9 cellular contexts compared by ENCODE assay signal in genomic region chr11:75816561-75817239, GRCh38. TPM values are rescaled to one million over a fixed set of nuclear protein-coding genes. Genes with fewer than 3 reads are reported as not detected.
A peak's percentile ranks its signal among the peaks of the same experiment; 100 is the strongest.
DNase-seq lines count a peak whose midpoint lies in the region; ATAC-seq and TF ChIP-seq lines count a peak whose summit lies in the region.
"Had no signal": no experiment of that assay in that cellular context is flagged by ENCODE, and none has a peak within 500 bp of the region (broad histone marks: within the 10 kb centered on the region; RNA-seq: fewer than 3 reads in every experiment).

No MANE protein-coding gene starts in this region.

- H3K9me3 ChIP-seq in SJSA1 (replicated peaks) (no peaks in the 10 kb centered on the region), iPS-20b (ENCODE audit: insufficient read depth, low read depth, low read length) (no peaks in the 10 kb centered on the region), upper lobe of right lung (no peaks in the 10 kb centered on the region)

- CTCF ChIA-PET in activated CD4-positive, alpha-beta T cell treated with anti-CD3 and anti-CD28 coated beads, Interleukin-2, amount 10 ng/mL, durations not matched to agents 7 days and 5 days (lab: Charles Lee): interaction anchor here (1.3 kb wide), 1 partner anchor 15 kb away, joined by 3 read pairs; no protein-coding TSS in a partner anchor
- CTCF ChIA-PET in WTC11 (lab: Charles Lee): interaction anchor here (0.7 to 0.9 kb wide), 2 partner anchors 51 to 335 kb away, joined by 3 read pairs; no protein-coding TSS in a partner anchor

- DNase-seq in activated CD4-positive, alpha-beta T cell treated with anti-CD3 and anti-CD28 coated beads, Interleukin-2, amount 10 ng/mL, durations not matched to agents 24 days and 14 days: peak; percentile 68
- no peak for DNase-seq in activated CD4-positive, alpha-beta T cell treated with anti-CD3 and anti-CD28 coated beads for 1 hour
- no peak for DNase-seq in SJSA1 (ENCODE audit: low read depth in 1 of 2, low spot score in 2 of 2)
- DNase-seq in upper lobe of right lung: no peak
- no peak for DNase-seq in activated CD4-positive, alpha-beta T cell treated with anti-CD3 and anti-CD28 coated beads, Interleukin-2, amount 10 ng/mL, durations not matched to agents 7 days and 5 days
- DNase-seq in SW 1271 (lab: John Stamatoyannopoulos, UW): no peak
- DNase-seq in WTC11 (ENCODE audit: low spot score): no peak
- DNase-seq: naive B cell had no signal

- intact Hi-C loops in activated CD4-positive, alpha-beta T cell treated with anti-CD3 and anti-CD28 coated beads, Interleukin-2, amount 10 ng/mL, durations not matched to agents 24 days and 14 days (cut with micrococcal nuclease): loop anchor here (5.0 kb wide), 3 partner anchors 51 to 574 kb away; partner anchors contain the start of gene TPBGL
- intact Hi-C loops in upper lobe of right lung (cut with DNase I): no loop called here

- H3K4me1 ChIP-seq in SJSA1 (replicated peaks): peaks cover 18% of the 10 kb centered on the region
- peaks cover 19% of the 10 kb centered on the region for H3K4me1 ChIP-seq in iPS-20b (ENCODE audit: insufficient read depth, low read length)
- peaks cover 47% of the 10 kb centered on the region for H3K4me1 ChIP-seq in upper lobe of right lung

- H3K36me3 ChIP-seq in SJSA1: no peaks in the 10 kb centered on the region
- no peaks in the 10 kb centered on the region for H3K36me3 ChIP-seq in iPS-20b (ENCODE audit: insufficient read depth, low read depth, low read length)
- H3K36me3 ChIP-seq in upper lobe of right lung: no peaks in the 10 kb centered on the region

- H3K36me3 Mint-ChIP-seq in activated CD4-positive, alpha-beta T cell treated with anti-CD3 and anti-CD28 coated beads, Interleukin-2, amount 10 ng/mL, durations not matched to agents 24 days and 14 days (ENCODE audit: low read depth): peaks cover 6% of the 10 kb centered on the region
- H3K36me3 Mint-ChIP-seq in activated CD4-positive, alpha-beta T cell treated with anti-CD3 and anti-CD28 coated beads, Interleukin-2, amount 10 ng/mL, durations not matched to agents 7 days and 5 days (ENCODE audit: low read depth): peaks cover 7% of the 10 kb centered on the region
- no peaks in the 10 kb centered on the region for H3K36me3 Mint-ChIP-seq in WTC11

- H3K27ac ChIP-seq in SJSA1: no peak overlapping the region
- no peak overlapping the region for H3K27ac ChIP-seq in iPS-20b (ENCODE audit: low read length)
- peak overlapping the region; percentile 93 for H3K27ac ChIP-seq in upper lobe of right lung

- ATAC-seq in upper lobe of right lung (no peak), WTC11 (no peak)

- peak overlapping the region; percentile 75; the same call in 1 of the 2 replicates for H3K4me3 ChIP-seq in SJSA1
- H3K4me3 ChIP-seq in iPS-20b (ENCODE audit: low read length): peak overlapping the region; percentile 95
- peak overlapping the region; percentile 95 for H3K4me3 ChIP-seq in upper lobe of right lung

- no peaks in the 10 kb centered on the region for H3K27me3 ChIP-seq in SJSA1 (replicated peaks)
- peaks cover 7% of the 10 kb centered on the region for H3K27me3 ChIP-seq in iPS-20b (ENCODE audit: insufficient read depth, low read length)
- no peaks in the 10 kb centered on the region for H3K27me3 ChIP-seq in upper lobe of right lung

- no peak overlapping the region for H3K4me3 Mint-ChIP-seq in activated CD4-positive, alpha-beta T cell treated with anti-CD3 and anti-CD28 coated beads, Interleukin-2, amount 10 ng/mL, durations not matched to agents 24 days and 14 days
- no peak overlapping the region for H3K4me3 Mint-ChIP-seq in activated CD4-positive, alpha-beta T cell treated with anti-CD3 and anti-CD28 coated beads, Interleukin-2, amount 10 ng/mL, durations not matched to agents 7 days and 5 days
- H3K4me3 Mint-ChIP-seq in WTC11: no peak overlapping the region

- TF ChIP-seq CTCF in upper lobe of right lung (IDR thresholded peaks at IDR 0.05) (no peak), WTC11 (IDR thresholded peaks at IDR 0.05) (no peak)

- H3K9me3 Mint-ChIP-seq in activated CD4-positive, alpha-beta T cell treated with anti-CD3 and anti-CD28 coated beads, Interleukin-2, amount 10 ng/mL, durations not matched to agents 24 days and 14 days: no peaks in the 10 kb centered on the region
- H3K9me3 Mint-ChIP-seq in activated CD4-positive, alpha-beta T cell treated with anti-CD3 and anti-CD28 coated beads, Interleukin-2, amount 10 ng/mL, durations not matched to agents 7 days and 5 days: no peaks in the 10 kb centered on the region
- no peaks in the 10 kb centered on the region for H3K9me3 Mint-ChIP-seq in WTC11

- POLR2A ChIA-PET in activated CD4-positive, alpha-beta T cell treated with anti-CD3 and anti-CD28 coated beads, Interleukin-2, amount 10 ng/mL, durations not matched to agents 7 days and 5 days (lab: Charles Lee): no interaction called here
- POLR2A ChIA-PET in WTC11 (lab: Charles Lee): no interaction called here

- peaks cover 18% of the 10 kb centered on the region for H3K4me1 Mint-ChIP-seq in activated CD4-positive, alpha-beta T cell treated with anti-CD3 and anti-CD28 coated beads, Interleukin-2, amount 10 ng/mL, durations not matched to agents 24 days and 14 days
- H3K4me1 Mint-ChIP-seq in activated CD4-positive, alpha-beta T cell treated with anti-CD3 and anti-CD28 coated beads, Interleukin-2, amount 10 ng/mL, durations not matched to agents 7 days and 5 days: peaks cover 23% of the 10 kb centered on the region
- peaks cover 18% of the 10 kb centered on the region for H3K4me1 Mint-ChIP-seq in WTC11

- no peak overlapping the region for H3K27ac Mint-ChIP-seq in activated CD4-positive, alpha-beta T cell treated with anti-CD3 and anti-CD28 coated beads, Interleukin-2, amount 10 ng/mL, durations not matched to agents 24 days and 14 days
- H3K27ac Mint-ChIP-seq in activated CD4-positive, alpha-beta T cell treated with anti-CD3 and anti-CD28 coated beads, Interleukin-2, amount 10 ng/mL, durations not matched to agents 7 days and 5 days: no peak overlapping the region
- no peak overlapping the region for H3K27ac Mint-ChIP-seq in WTC11
- H3K27ac Mint-ChIP-seq: naive B cell had no signal

- H3K9ac ChIP-seq in iPS-20b (ENCODE audit: low read depth, low read length): peak overlapping the region; percentile 86; the same call in 1 of the 2 replicates

- H3K27me3 Mint-ChIP-seq in activated CD4-positive, alpha-beta T cell treated with anti-CD3 and anti-CD28 coated beads, Interleukin-2, amount 10 ng/mL, durations not matched to agents 24 days and 14 days: no peaks in the 10 kb centered on the region
- H3K27me3 Mint-ChIP-seq in activated CD4-positive, alpha-beta T cell treated with anti-CD3 and anti-CD28 coated beads, Interleukin-2, amount 10 ng/mL, durations not matched to agents 7 days and 5 days: no peaks in the 10 kb centered on the region
- no peaks in the 10 kb centered on the region for H3K27me3 Mint-ChIP-seq in WTC11 (ENCODE audit: low read depth)
- H3K27me3 Mint-ChIP-seq: naive B cell had no signal

TF ChIP-seq in WTC11, 78 proteins besides CTCF, POLR2A, EP300 and RAD21:
- no peak for TF ChIP-seq CREM (CRISPR knock-in tag; IDR thresholded peaks at IDR 0.05)

RNA-seq across cellular contexts. Expression of gene UVRAG, which starts 1.7 kb away (rescaled TPM):
- 18.2 and 19.2 TPM in 2 replicates for total RNA-seq in activated CD4-positive, alpha-beta T cell treated with anti-CD3 and anti-CD28 coated beads, Interleukin-2, amount 10 ng/mL, durations not matched to agents 24 days and 14 days
- total RNA-seq in SJSA1 (2014; rRNA removed; shearing (Covaris generic)): 7.7 and 25.2 TPM in 2 replicates
- total RNA-seq in upper lobe of right lung (31.0 TPM), WTC11 (2021) (10.9 to 14.5 TPM (median 12.3 TPM) in 3 replicates)
- 10 to 100 TPM; 16.8 to 17.0 TPM for total RNA-seq in activated CD4-positive, alpha-beta T cell treated with anti-CD3 and anti-CD28 coated beads, Interleukin-2, amount 10 ng/mL, durations not matched to agents 7 days and 5 days

RNA-seq across cellular contexts. Expression of gene DGAT2, which starts 48.1 kb away (rescaled TPM):
- 7.3 and 8.6 TPM in 2 replicates for total RNA-seq in activated CD4-positive, alpha-beta T cell treated with anti-CD3 and anti-CD28 coated beads, Interleukin-2, amount 10 ng/mL, durations not matched to agents 24 days and 14 days
- not detected in 2 replicates for total RNA-seq in SJSA1 (2014; rRNA removed; shearing (Covaris generic))
- 6.2 TPM for total RNA-seq in upper lobe of right lung
- under 1 TPM; 0.77 to 0.99 TPM for total RNA-seq in activated CD4-positive, alpha-beta T cell treated with anti-CD3 and anti-CD28 coated beads, Interleukin-2, amount 10 ng/mL, durations not matched to agents 7 days and 5 days
- 1.6 to 3.3 TPM (median 2.8 TPM) in 3 replicates for total RNA-seq in WTC11 (2021)
